In the genomic region with DNA sequence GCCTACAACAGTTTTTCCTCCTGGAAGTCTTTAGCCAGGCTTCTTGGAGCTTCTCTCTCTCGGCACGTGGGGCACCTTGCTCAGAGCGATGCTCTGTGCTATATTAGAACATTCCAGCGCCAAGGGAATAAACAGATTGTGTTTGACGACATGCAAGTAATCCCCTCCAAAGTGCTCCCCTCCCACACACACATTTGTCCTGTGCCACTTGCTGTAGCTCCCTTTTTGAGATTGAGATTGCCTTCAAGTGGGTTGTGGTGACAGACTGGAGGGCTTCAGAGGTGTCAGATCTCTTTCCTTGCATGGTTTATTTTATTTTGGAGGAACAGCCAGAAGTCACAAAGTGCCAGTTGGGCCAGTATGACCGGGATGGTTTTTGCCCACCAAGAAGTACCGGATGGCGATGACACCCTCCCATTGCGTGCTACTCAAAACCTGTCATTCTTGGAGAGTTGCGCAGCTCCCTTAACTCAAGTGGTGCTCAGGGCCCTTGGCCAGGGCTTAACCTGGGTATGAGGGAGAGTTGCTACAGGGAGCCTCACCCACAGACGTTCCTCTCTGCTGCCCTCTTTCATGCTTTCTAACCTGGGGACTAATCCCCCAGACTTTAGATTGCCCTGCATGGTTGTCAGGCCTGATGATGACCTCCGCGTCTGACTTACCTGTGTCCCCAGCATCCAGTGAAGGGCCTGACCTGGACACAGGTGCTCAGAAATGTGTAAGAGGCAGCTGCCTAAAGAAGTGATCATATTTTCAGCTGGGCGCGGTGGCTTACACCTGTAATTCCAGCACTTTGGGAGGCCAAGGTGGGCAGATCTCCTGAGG, we compare ENCODE assay signal across 16 cellular contexts. TPM values are rescaled to one million over a fixed set of nuclear protein-coding genes. Genes with fewer than 3 reads are reported as not detected.
DNase-seq lines count a peak whose midpoint lies in the region; ATAC-seq and TF ChIP-seq lines count a peak whose summit lies in the region.
"Had no signal": no experiment of that assay in that cellular context is flagged by ENCODE, and none has a peak within 500 bp of the region (broad histone marks: within the 10 kb centered on the region; RNA-seq: fewer than 3 reads in every experiment).

No MANE protein-coding gene starts in this region.

- no peaks in the 10 kb centered on the region for H3K27me3 Mint-ChIP-seq in chondrocyte (ENCODE audit: low read depth)
- H3K27me3 Mint-ChIP-seq in activated CD4-positive, alpha-beta T cell treated with anti-CD3 and anti-CD28 coated beads for 36 hours: no peaks in the 10 kb centered on the region
- H3K27me3 Mint-ChIP-seq: activated CD4-positive, alpha-beta memory T cell treated with anti-CD3 and anti-CD28 coated beads, Interleukin-2, amount 10 ng/mL, durations not matched to agents 7 days and 5 days; activated naive CD8-positive, alpha-beta T cell treated with anti-CD3 and anti-CD28 coated beads for 36 hours; CD4-positive, alpha-beta T cell; naive thymus-derived CD4-positive, alpha-beta T cell had no signal

- TF ChIP-seq CTCF in right atrium auricular region (IDR thresholded peaks at IDR 0.05) (no peak), chondrocyte (IDR thresholded peaks at IDR 0.05) (no peak), lower lobe of right lung (IDR thresholded peaks at IDR 0.05) (no peak), GM10248 (IDR thresholded peaks at IDR 0.05; ENCODE audit: control extremely low read depth, extremely low read depth, low read depth, missing control alignments) (no peak)

- no peaks in the 10 kb centered on the region for H3K27me3 ChIP-seq in right atrium auricular region
- H3K27me3 ChIP-seq in lower lobe of right lung (ENCODE audit: low read depth): no peaks in the 10 kb centered on the region

- H3K9me3 ChIP-seq in right atrium auricular region: no peaks in the 10 kb centered on the region
- H3K9me3 ChIP-seq in lower lobe of right lung: no peaks in the 10 kb centered on the region

- H3K36me3 ChIP-seq in right atrium auricular region (peaks cover 21% of the 10 kb centered on the region), lower lobe of right lung (peaks cover 82% of the 10 kb centered on the region)

- POLR2A ChIA-PET in GM10248 (lab: Yijun Ruan, JAX): no interaction called here
- POLR2A ChIA-PET in activated CD4-positive, alpha-beta T cell treated with anti-CD3 and anti-CD28 coated beads for 36 hours (lab: Charles Lee): interaction anchor here (0.6 kb wide), 1 partner anchor 547 kb away, joined by 3 read pairs; no protein-coding TSS in a partner anchor

- peak; percentile 43 for DNase-seq in Right ventricle myocardium inferior (ENCODE audit: missing footprints)
- DNase-seq in right atrium auricular region (ENCODE audit: low spot score): no peak
- peak; percentile 19 for DNase-seq in chondrocyte (ENCODE audit: low spot score)
- DNase-seq in lower lobe of right lung: peak; percentile 77
- no peak for DNase-seq in GM10248 (ENCODE audit: extremely low spot score)
- DNase-seq in RPMI8226: no peak
- no peak for DNase-seq in activated CD4-positive, alpha-beta T cell treated with anti-CD3 and anti-CD28 coated beads for 36 hours
- DNase-seq: activated CD4-positive, alpha-beta memory T cell treated with anti-CD3 and anti-CD28 coated beads, Interleukin-2, amount 10 ng/mL, durations not matched to agents 7 days and 5 days; activated naive CD8-positive, alpha-beta T cell treated with anti-CD3 and anti-CD28 coated beads for 36 hours; activated T-cell treated with anti-CD3 and anti-CD28 coated beads, Interleukin-2, amount 50 U/mL, for 72 hours; CD4-positive, alpha-beta T cell; left colon; naive thymus-derived CD4-positive, alpha-beta T cell; PC-9; stimulated activated naive CD4-positive, alpha-beta T cell treated with Interleukin-2 at 50 U/mL for 16 hours had no signal

- peaks cover 10% of the 10 kb centered on the region for H3K36me3 Mint-ChIP-seq in chondrocyte (ENCODE audit: low read depth)
- peaks cover 5% of the 10 kb centered on the region for H3K36me3 Mint-ChIP-seq in activated CD4-positive, alpha-beta T cell treated with anti-CD3 and anti-CD28 coated beads for 36 hours (ENCODE audit: low read depth)

- H3K27ac ChIP-seq in right atrium auricular region (no peak overlapping the region), lower lobe of right lung (peak overlapping the region; percentile 58)
- H3K27ac ChIP-seq: PC-9 had no signal

- H3K9me3 Mint-ChIP-seq in chondrocyte (ENCODE audit: low read depth): no peaks in the 10 kb centered on the region
- H3K9me3 Mint-ChIP-seq in activated CD4-positive, alpha-beta T cell treated with anti-CD3 and anti-CD28 coated beads for 36 hours (ENCODE audit: low read depth): no peaks in the 10 kb centered on the region
- H3K9me3 Mint-ChIP-seq: activated CD4-positive, alpha-beta memory T cell treated with anti-CD3 and anti-CD28 coated beads, Interleukin-2, amount 10 ng/mL, durations not matched to agents 7 days and 5 days; activated naive CD8-positive, alpha-beta T cell treated with anti-CD3 and anti-CD28 coated beads for 36 hours; activated T-cell treated with anti-CD3 and anti-CD28 coated beads, Interleukin-2, amount 50 U/mL, for 72 hours; CD4-positive, alpha-beta T cell; naive thymus-derived CD4-positive, alpha-beta T cell had no signal

- peak; percentile 69 for ATAC-seq in Right ventricle myocardium inferior
- peak; percentile 86 to 89 for ATAC-seq in lower lobe of right lung
- ATAC-seq in activated CD4-positive, alpha-beta T cell treated with anti-CD3 and anti-CD28 coated beads for 36 hours: no peak
- ATAC-seq in GM21786 (IDR thresholded peaks at IDR 0.05; ENCODE audit: unreplicated experiment): no peak
- ATAC-seq: activated T-cell treated with anti-CD3 and anti-CD28 coated beads, Interleukin-2, amount 50 U/mL, for 72 hours; naive thymus-derived CD4-positive, alpha-beta T cell had no signal

- no peak overlapping the region for H3K4me3 Mint-ChIP-seq in chondrocyte (ENCODE audit: unreplicated experiment)
- no peak overlapping the region for H3K4me3 Mint-ChIP-seq in activated CD4-positive, alpha-beta T cell treated with anti-CD3 and anti-CD28 coated beads for 36 hours
- H3K4me3 Mint-ChIP-seq: activated CD4-positive, alpha-beta memory T cell treated with anti-CD3 and anti-CD28 coated beads, Interleukin-2, amount 10 ng/mL, durations not matched to agents 7 days and 5 days; activated naive CD8-positive, alpha-beta T cell treated with anti-CD3 and anti-CD28 coated beads for 36 hours; activated T-cell treated with anti-CD3 and anti-CD28 coated beads, Interleukin-2, amount 50 U/mL, for 72 hours; CD4-positive, alpha-beta T cell; naive thymus-derived CD4-positive, alpha-beta T cell had no signal

- H3K27ac Mint-ChIP-seq in chondrocyte (ENCODE audit: unreplicated experiment): no peak overlapping the region
- no peak overlapping the region for H3K27ac Mint-ChIP-seq in activated CD4-positive, alpha-beta T cell treated with anti-CD3 and anti-CD28 coated beads for 36 hours
- H3K27ac Mint-ChIP-seq: activated CD4-positive, alpha-beta memory T cell treated with anti-CD3 and anti-CD28 coated beads, Interleukin-2, amount 10 ng/mL, durations not matched to agents 7 days and 5 days; activated naive CD8-positive, alpha-beta T cell treated with anti-CD3 and anti-CD28 coated beads for 36 hours; activated T-cell treated with anti-CD3 and anti-CD28 coated beads, Interleukin-2, amount 50 U/mL, for 72 hours; CD4-positive, alpha-beta T cell had no signal

- intact Hi-C loops in Right ventricle myocardium inferior (cut with DNase I) (no loop called here), lower lobe of right lung (cut with DNase I) (no loop called here)
- intact Hi-C loops in activated CD4-positive, alpha-beta T cell treated with anti-CD3 and anti-CD28 coated beads for 36 hours (cut with DNase I, micrococcal nuclease): no loop called here

- H3K4me3 ChIP-seq in right atrium auricular region (no peak overlapping the region), lower lobe of right lung (no peak overlapping the region)
- H3K4me3 ChIP-seq: PC-9 had no signal

- H3K4me1 Mint-ChIP-seq in chondrocyte (ENCODE audit: low read depth): peaks cover 35% of the 10 kb centered on the region
- no peaks in the 10 kb centered on the region for H3K4me1 Mint-ChIP-seq in activated CD4-positive, alpha-beta T cell treated with anti-CD3 and anti-CD28 coated beads for 36 hours
- H3K4me1 Mint-ChIP-seq: activated CD4-positive, alpha-beta memory T cell treated with anti-CD3 and anti-CD28 coated beads, Interleukin-2, amount 10 ng/mL, durations not matched to agents 7 days and 5 days; activated naive CD8-positive, alpha-beta T cell treated with anti-CD3 and anti-CD28 coated beads for 36 hours had no signal

- H3K4me1 ChIP-seq in right atrium auricular region (peaks cover 0 to 5% of the 10 kb centered on the region in 2 donors), lower lobe of right lung (peaks cover 14% of the 10 kb centered on the region)

- CTCF ChIA-PET in GM10248 (lab: Yijun Ruan, JAX): interaction anchor here (1.3 to 13.1 kb wide), 4 partner anchors 12 to 228 kb away, joined by 3 to 282 read pairs (median 6); partner anchors contain the start of gene RPL26L1
- CTCF ChIA-PET in activated CD4-positive, alpha-beta T cell treated with anti-CD3 and anti-CD28 coated beads for 36 hours (lab: Charles Lee): interaction anchor here (1.1 to 15.7 kb wide), 3 partner anchors 32 to 231 kb away, joined by 3 to 279 read pairs (median 4); no protein-coding TSS in a partner anchor

RNA-seq across cellular contexts. Expression of gene RPL26L1, which starts 18.8 kb away (rescaled TPM):
- total RNA-seq in Right ventricle myocardium inferior (23.9 TPM), right atrium auricular region (10 to 100 TPM; 21.1 to 30.1 TPM), chondrocyte (40.2 to 43.6 TPM (median 43.5 TPM) in 3 replicates), lower lobe of right lung (16.6 TPM)
- 10 to 100 TPM; 62.8 to 72.6 TPM for total RNA-seq in activated CD4-positive, alpha-beta T cell treated with anti-CD3 and anti-CD28 coated beads for 36 hours

RNA-seq across cellular contexts. Expression of gene ATP6V0E1, which starts 43.1 kb away (rescaled TPM):
- total RNA-seq in Right ventricle myocardium inferior: 167 TPM
- total RNA-seq in right atrium auricular region: 100 to 1,000 TPM; 156 to 193 TPM
- 257 to 277 TPM (median 272 TPM) in 3 replicates for total RNA-seq in chondrocyte
- 285 TPM for total RNA-seq in lower lobe of right lung
- 100 to 1,000 TPM; 102 to 109 TPM for total RNA-seq in activated CD4-positive, alpha-beta T cell treated with anti-CD3 and anti-CD28 coated beads for 36 hours

Comparison
In these comparisons a context has a peak if more than half of its experiments do, and no peak if none do; other contexts are left out.
1. DNase-seq: peak in Right ventricle myocardium inferior (single experiment), chondrocyte (single experiment) and lower lobe of right lung (single experiment); none in right atrium auricular region (single experiment), GM10248 (single experiment), RPMI8226 (single experiment) and activated CD4-positive, alpha-beta T cell treated with anti-CD3 and anti-CD28 coated beads for 36 hours (single experiment).
2. ATAC-seq: peak in Right ventricle myocardium inferior (single experiment) and lower lobe of right lung (2 of 2); none in activated CD4-positive, alpha-beta T cell treated with anti-CD3 and anti-CD28 coated beads for 36 hours (single experiment) and GM21786 (single experiment).